25 cellular contexts compared by ENCODE assay signal in the genomic region with DNA sequence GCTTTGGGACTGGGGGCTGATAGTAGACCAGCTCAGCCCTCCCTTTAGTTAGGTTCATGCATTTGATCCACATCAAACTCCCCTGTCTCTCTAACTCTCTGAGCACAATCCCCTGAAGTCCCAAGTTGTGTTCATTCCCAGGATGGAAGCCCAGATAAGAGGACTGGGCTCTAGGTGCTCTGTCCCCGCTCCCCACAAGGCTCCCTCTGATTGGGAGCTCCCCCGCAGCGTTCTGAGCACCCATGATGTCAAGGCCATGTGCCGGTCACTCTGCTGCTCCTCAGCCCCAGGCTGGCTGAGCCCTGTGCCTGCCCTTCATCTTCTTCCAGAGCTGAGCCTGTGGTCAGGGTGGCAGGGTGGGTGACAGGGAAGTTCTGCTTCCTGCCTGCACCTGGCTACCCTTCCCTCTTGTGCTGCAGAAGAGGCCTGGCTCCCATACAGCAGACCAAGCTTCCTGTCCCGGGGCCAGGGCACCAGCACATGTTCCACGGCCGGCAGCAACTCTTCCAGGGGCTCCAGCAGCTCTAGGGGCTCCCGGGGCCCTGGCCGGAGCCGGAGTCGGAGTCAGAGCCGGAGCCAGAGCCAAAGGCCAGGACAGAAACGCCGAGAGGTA. TPM values are rescaled to one million over a fixed set of nuclear protein-coding genes. Genes with fewer than 3 reads are reported as not detected.
"Had no signal": no experiment of that assay in that cellular context is flagged by ENCODE, and none has a peak within 500 bp of the region (broad histone marks: within the 10 kb centered on the region; RNA-seq: fewer than 3 reads in every experiment).

No MANE protein-coding gene starts in this region.

- H3K36me3 Mint-ChIP-seq: naive thymus-derived CD8-positive, alpha-beta T cell had no signal

- H3K9me3 ChIP-seq: body of pancreas, colonic mucosa, neutrophil, tibial nerve had no signal

- H3K27me3 ChIP-seq: body of pancreas, colonic mucosa, tibial nerve had no signal

- H3K27ac Mint-ChIP-seq: activated naive CD8-positive, alpha-beta T cell treated with anti-CD3 and anti-CD28 coated beads for 36 hours; activated T-cell treated with anti-CD3 and anti-CD28 coated beads, Interleukin-2, amount 50 U/mL, for 72 hours had no signal

- H3K4me3 Mint-ChIP-seq: activated naive CD8-positive, alpha-beta T cell treated with anti-CD3 and anti-CD28 coated beads for 36 hours; activated T-cell treated with anti-CD3 and anti-CD28 coated beads, Interleukin-2, amount 50 U/mL, for 72 hours had no signal

- H3K4me3 ChIP-seq: body of pancreas, colonic mucosa, tibial nerve had no signal

- H3K9me3 Mint-ChIP-seq: activated naive CD8-positive, alpha-beta T cell treated with anti-CD3 and anti-CD28 coated beads for 36 hours; activated T-cell treated with anti-CD3 and anti-CD28 coated beads, Interleukin-2, amount 50 U/mL, for 72 hours; naive thymus-derived CD8-positive, alpha-beta T cell had no signal

- ATAC-seq: activated T-cell treated with anti-CD3 and anti-CD28 coated beads, Interleukin-2, amount 50 U/mL, for 72 hours; body of pancreas; left colon; naive thymus-derived CD8-positive, alpha-beta T cell had no signal

- H3K36me3 ChIP-seq: colonic mucosa, neutrophil, tibial nerve had no signal

- DNase-seq: activated CD4-positive, alpha-beta T cell treated with anti-CD3 and anti-CD28 coated beads, Interleukin-2, amount 50 U/mL, for 48 hours; activated CD4-positive, CD25-positive, alpha-beta regulatory T cell treated with anti-CD3 and anti-CD28 coated beads, Interleukin-2, amount 50 U/mL, for 72 hours; activated gamma-delta T cell treated with Interleukin-2 at 50 U/mL for 16 hours; activated naive CD8-positive, alpha-beta T cell treated with anti-CD3 and anti-CD28 coated beads for 36 hours; activated T-cell treated with anti-CD3 and anti-CD28 coated beads, Interleukin-2, amount 50 U/mL, for 72 hours; amygdala; body of pancreas; central memory CD4-positive, alpha-beta T cell; colonic mucosa; effector CD4-positive, alpha-beta T cell; foreskin melanocyte; left colon; mammary epithelial cell; naive thymus-derived CD8-positive, alpha-beta T cell; retina; stimulated activated CD4-positive, alpha-beta T cell treated with anti-CD3 and anti-CD28 coated beads, Interleukin-15, amount 100 ng/mL, for 24 hours; stimulated activated CD4-positive, alpha-beta T cell treated with anti-CD3 and anti-CD28 coated beads, Interleukin-4, amount 100 ng/mL, for 24 hours; stimulated activated naive CD4-positive, alpha-beta T cell; T-helper 1 cell; T1000 had no signal

- H3K27ac ChIP-seq: body of pancreas, colonic mucosa, neutrophil, tibial nerve had no signal

RNA-seq across cellular contexts. Expression of a gene that starts 17.6 kb away (rescaled TPM):
- total RNA-seq: activated naive CD8-positive, alpha-beta T cell treated with anti-CD3 and anti-CD28 coated beads for 36 hours; activated T-cell treated with anti-CD3 and anti-CD28 coated beads, Interleukin-2, amount 50 U/mL, for 72 hours; naive thymus-derived CD8-positive, alpha-beta T cell had no signal

RNA-seq across cellular contexts. Expression of a gene that starts 38.9 kb away (rescaled TPM):
- total RNA-seq: activated naive CD8-positive, alpha-beta T cell treated with anti-CD3 and anti-CD28 coated beads for 36 hours; activated T-cell treated with anti-CD3 and anti-CD28 coated beads, Interleukin-2, amount 50 U/mL, for 72 hours; body of pancreas; colonic mucosa; left colon; mammary epithelial cell; mucosa of gallbladder; naive thymus-derived CD8-positive, alpha-beta T cell; skeletal muscle tissue; subcutaneous adipose tissue; tibial nerve had no signal
- polyA plus RNA-seq: mammary epithelial cell; naive thymus-derived CD8-positive, alpha-beta T cell had no signal

RNA-seq across cellular contexts. Expression of a gene that starts 55.7 kb away (rescaled TPM):
- total RNA-seq: activated naive CD8-positive, alpha-beta T cell treated with anti-CD3 and anti-CD28 coated beads for 36 hours; activated T-cell treated with anti-CD3 and anti-CD28 coated beads, Interleukin-2, amount 50 U/mL, for 72 hours; naive thymus-derived CD8-positive, alpha-beta T cell had no signal
- polyA plus RNA-seq: naive thymus-derived CD8-positive, alpha-beta T cell had no signal
